ENCODE assay signal across 10 cellular contexts in the genomic region with DNA sequence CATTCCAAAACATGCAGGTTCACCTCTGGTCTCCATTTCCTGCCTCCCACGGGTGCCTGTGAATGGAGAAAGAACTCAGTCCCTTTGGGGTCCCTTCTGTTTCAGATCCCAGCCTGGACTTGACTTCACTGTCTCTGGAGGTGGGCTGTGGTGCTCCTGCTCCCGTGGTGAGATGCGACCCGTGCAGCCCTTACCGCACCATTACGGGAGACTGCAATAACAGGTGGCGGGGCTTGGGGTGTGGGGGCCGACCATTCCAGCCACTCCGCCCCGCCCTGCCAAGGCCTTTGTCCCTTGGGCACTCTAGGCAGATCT. TPM values are rescaled to one million over a fixed set of nuclear protein-coding genes. Genes with fewer than 3 reads are reported as not detected.
DNase-seq lines count a peak whose midpoint lies in the region; ATAC-seq and TF ChIP-seq lines count a peak whose summit lies in the region.
"Had no signal": no experiment of that assay in that cellular context is flagged by ENCODE, and none has a peak within 500 bp of the region (broad histone marks: within the 10 kb centered on the region; RNA-seq: fewer than 3 reads in every experiment).

No MANE protein-coding gene starts in this region.

- H3K36me3 Mint-ChIP-seq in dendritic cell treated with granulocyte-macrophage colony-stimulating factor and Interleukin-4, amounts not matched to agents 40 ng/mL and 50 ng/mL, for 4 days (ENCODE audit: low read depth) = no peaks in the 10 kb centered on the region
- H3K36me3 Mint-ChIP-seq in neural progenitor cell = no peaks in the 10 kb centered on the region

- DNase-seq in BJ (ENCODE audit: low read depth) (no peak), neural progenitor cell (ENCODE audit: low spot score) (no peak), hypothalamus (lab: John Stamatoyannopoulos, UW) (no peak), kidney glomerular epithelial cell (lab: John Stamatoyannopoulos, UW) (no peak)
- DNase-seq in activated effector memory CD4-positive, alpha-beta T cell treated with anti-CD3 and anti-CD28 coated beads, Interleukin-2, amount 50 U/mL, for 16 hours = no peak

- H3K9me3 Mint-ChIP-seq in dendritic cell treated with granulocyte-macrophage colony-stimulating factor and Interleukin-4, amounts not matched to agents 40 ng/mL and 50 ng/mL, for 4 days = no peaks in the 10 kb centered on the region
- H3K9me3 Mint-ChIP-seq in neural progenitor cell = no peaks in the 10 kb centered on the region

- H3K27me3 Mint-ChIP-seq in dendritic cell treated with granulocyte-macrophage colony-stimulating factor and Interleukin-4, amounts not matched to agents 40 ng/mL and 50 ng/mL, for 4 days = peaks cover 79% of the 10 kb centered on the region
- peaks cover 47% of the 10 kb centered on the region for H3K27me3 Mint-ChIP-seq in neural progenitor cell (ENCODE audit: insufficient read depth, low read depth)

- no peaks in the 10 kb centered on the region for H3K79me2 ChIP-seq in neural progenitor cell (ENCODE audit: low read depth)

- no peaks in the 10 kb centered on the region for H4K20me1 ChIP-seq in neural progenitor cell (ENCODE audit: low read depth)

- peaks cover 30% of the 10 kb centered on the region for H3K4me1 Mint-ChIP-seq in dendritic cell treated with granulocyte-macrophage colony-stimulating factor and Interleukin-4, amounts not matched to agents 40 ng/mL and 50 ng/mL, for 4 days (ENCODE audit: low read depth)
- peaks cover 4% of the 10 kb centered on the region for H3K4me1 Mint-ChIP-seq in neural progenitor cell

- H3K4me2 ChIP-seq in neural progenitor cell = peak overlapping the region; percentile 81

- H3K36me3 ChIP-seq in BJ (ENCODE audit: control insufficient read depth, insufficient read depth, low read length) (no peaks in the 10 kb centered on the region), HUES64 (ENCODE audit: insufficient read depth, low read length) (no peaks in the 10 kb centered on the region), neural progenitor cell (no peaks in the 10 kb centered on the region)
- H3K36me3 ChIP-seq: neutrophil had no signal

- H3F3A ChIP-seq in neural progenitor cell (ENCODE audit: low read depth) = no peaks in the 10 kb centered on the region

- no peaks in the 10 kb centered on the region; the same call in 1 of the 2 replicates for H3K4me1 ChIP-seq in HUES64 (ENCODE audit: insufficient read depth, low read length)
- no peaks in the 10 kb centered on the region for H3K4me1 ChIP-seq in neural progenitor cell

- intact Hi-C loops in dendritic cell treated with granulocyte-macrophage colony-stimulating factor and Interleukin-4, amounts not matched to agents 40 ng/mL and 50 ng/mL, for 4 days (cut with micrococcal nuclease) = loop anchor here (1.0 kb wide), 2 partner anchors 30 to 49 kb away; a partner anchor contains a TSS

- ATAC-seq in GM21447 (IDR thresholded peaks at IDR 0.05; ENCODE audit: unreplicated experiment) = no peak

- no peak for TF ChIP-seq CTCF in BJ (IDR thresholded peaks at IDR 0.05; ENCODE audit: insufficient read depth, low read depth, low read length)
- TF ChIP-seq CTCF in neural progenitor cell (IDR thresholded peaks at IDR 0.05) = no peak

- H2AFZ ChIP-seq in neural progenitor cell (replicated peaks) = peak overlapping the region; percentile 96

- H3K27ac ChIP-seq in HUES64 (ENCODE audit: low read depth, low read length) = no peak overlapping the region
- H3K27ac ChIP-seq in neural progenitor cell = no peak overlapping the region
- H3K27ac ChIP-seq: neutrophil had no signal

- no peaks in the 10 kb centered on the region for H3K9me3 ChIP-seq in HUES64 (ENCODE audit: insufficient read depth, low read depth, low read length)
- no peaks in the 10 kb centered on the region for H3K9me3 ChIP-seq in neural progenitor cell (ENCODE audit: low read depth)
- H3K9me3 ChIP-seq: neutrophil had no signal

- WGBS in HUES64 = 26% methylated on average over 10 of the region's 10 CpGs

- POLR2A ChIA-PET in BJ (lab: Charles Lee) = no interaction called here

- peak overlapping the region; percentile 90 for H3K4me3 Mint-ChIP-seq in dendritic cell treated with granulocyte-macrophage colony-stimulating factor and Interleukin-4, amounts not matched to agents 40 ng/mL and 50 ng/mL, for 4 days
- peak overlapping the region; percentile 38 for H3K4me3 Mint-ChIP-seq in neural progenitor cell

- peak overlapping the region; percentile 66 for H3K27ac Mint-ChIP-seq in dendritic cell treated with granulocyte-macrophage colony-stimulating factor and Interleukin-4, amounts not matched to agents 40 ng/mL and 50 ng/mL, for 4 days
- H3K27ac Mint-ChIP-seq in neural progenitor cell = no peak overlapping the region

- peaks cover 7% of the 10 kb centered on the region for H3K27me3 ChIP-seq in BJ (ENCODE audit: control insufficient read depth, insufficient read depth, low read length)
- H3K27me3 ChIP-seq in HUES64 (ENCODE audit: insufficient read depth, low read length) = peaks cover 92% of the 10 kb centered on the region
- H3K27me3 ChIP-seq in neural progenitor cell = peaks cover 100% of the 10 kb centered on the region

- H3K9ac ChIP-seq in HUES64 (ENCODE audit: low read depth, low read length) (peak overlapping the region; percentile 69), neural progenitor cell (no peak overlapping the region)

- peak overlapping the region; percentile 55; the same call in 1 of the 2 replicates for H3K4me3 ChIP-seq in BJ (ENCODE audit: low read depth, low read length)
- H3K4me3 ChIP-seq in HUES64 (ENCODE audit: low read length) = peak overlapping the region; percentile 53
- peak overlapping the region; percentile 44 for H3K4me3 ChIP-seq in neural progenitor cell

- CTCF ChIA-PET in BJ (lab: Yijun Ruan, JAX) = interaction anchor here (0.6 to 4.5 kb wide), 20 partner anchors 9 to 201 kb away, joined by 3 to 50 read pairs (median 4); a partner anchor contains a TSS

RNA-seq across cellular contexts. Expression of a gene that starts 10.5 kb away (rescaled TPM):
- 0.06 and 0.07 TPM in 2 replicates for polyA plus RNA-seq in BJ (2011; rRNA removed)
- not detected in 2 replicates for polyA minus RNA-seq in BJ (2011; rRNA and poly(A)+ RNA removed)
- polyA plus RNA-seq in HUES64 (2013, experiment 1 of 2) = not detected
- not detected for polyA plus RNA-seq in HUES64 (2013, experiment 2 of 2)
- not detected in 2 replicates for total RNA-seq in neural progenitor cell (ENCODE audit: low replicate concordance)
- total RNA-seq: T-helper 1 cell treated with Interleukin-12 subunit alpha and Interleukin-12 subunit beta and Interleukin-4 antibody, amounts not matched to agents 30 ng/mL and 1 ng/mL, for 36 hours had no signal

RNA-seq across cellular contexts. Expression of a gene that starts 29.9 kb away (rescaled TPM):
- polyA plus RNA-seq in BJ (2011; rRNA removed) = 11.6 and 14.1 TPM in 2 replicates
- 5.9 and 9.8 TPM in 2 replicates for polyA minus RNA-seq in BJ (2011; rRNA and poly(A)+ RNA removed)
- polyA plus RNA-seq in HUES64 (2013, experiment 1 of 2) = 13.5 TPM
- 14.5 TPM for polyA plus RNA-seq in HUES64 (2013, experiment 2 of 2)
- 25.8 and 30.0 TPM in 2 replicates for total RNA-seq in neural progenitor cell (ENCODE audit: low replicate concordance)

RNA-seq across cellular contexts. Expression of a gene that starts 31.8 kb away (rescaled TPM):
- polyA plus RNA-seq in BJ (2011; rRNA removed) = not detected in 2 replicates
- polyA minus RNA-seq in BJ (2011; rRNA and poly(A)+ RNA removed) = not detected in 2 replicates
- not detected for polyA plus RNA-seq in HUES64 (2013, experiment 1 of 2)
- polyA plus RNA-seq in HUES64 (2013, experiment 2 of 2) = not detected
- total RNA-seq in neural progenitor cell (ENCODE audit: low replicate concordance) = not detected in 2 replicates

RNA-seq across cellular contexts. Expression of a gene that starts 56.4 kb away (rescaled TPM):
- not detected in 2 replicates for polyA plus RNA-seq in BJ (2011; rRNA removed)
- polyA minus RNA-seq in BJ (2011; rRNA and poly(A)+ RNA removed) = not detected in 2 replicates
- polyA plus RNA-seq in HUES64 (2013, experiment 1 of 2) = not detected
- polyA plus RNA-seq in HUES64 (2013, experiment 2 of 2) = not detected
- not detected in 2 replicates for total RNA-seq in neural progenitor cell (ENCODE audit: low replicate concordance)
- total RNA-seq: T-helper 1 cell treated with Interleukin-12 subunit alpha and Interleukin-12 subunit beta and Interleukin-4 antibody, amounts not matched to agents 30 ng/mL and 1 ng/mL, for 36 hours had no signal
